In the genomic region with DNA sequence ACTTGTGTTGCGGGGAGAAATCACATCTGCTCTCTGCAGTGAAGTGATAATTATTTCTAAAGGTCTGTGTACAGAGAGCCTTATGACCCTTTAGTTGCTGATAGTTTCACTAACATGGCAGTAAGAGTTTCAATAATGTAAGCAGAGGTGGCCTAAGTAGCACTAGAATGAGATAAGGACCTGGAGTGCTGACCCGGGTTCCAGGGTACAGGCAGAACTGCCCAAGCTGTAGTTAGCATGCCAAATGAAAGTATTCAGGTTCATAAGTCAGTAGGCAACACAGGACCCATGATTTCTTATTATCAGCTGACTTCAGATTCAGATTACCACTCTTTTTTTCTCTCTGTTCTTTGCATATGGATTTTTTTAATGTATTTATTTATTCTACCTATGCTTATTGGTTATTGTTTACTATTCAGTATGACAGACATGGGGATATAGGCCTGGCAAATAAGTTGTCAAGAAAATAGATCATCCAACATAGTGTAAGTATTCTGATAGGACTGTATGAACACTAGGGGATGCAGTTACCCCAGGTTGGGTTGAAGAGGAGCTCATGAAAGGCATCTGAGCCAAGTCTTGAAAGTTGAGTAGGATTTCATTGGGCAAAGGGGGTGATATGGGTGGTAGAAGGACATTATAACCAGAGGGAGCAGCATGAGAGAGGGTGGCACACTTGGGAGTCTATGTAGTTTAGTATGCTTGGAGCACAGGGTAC, we compare ENCODE assay signal across 17 cellular contexts.
DNase-seq lines count a peak whose midpoint lies in the region; ATAC-seq, FAIRE-seq and TF ChIP-seq lines count a peak whose summit lies in the region.
"Had no signal": no experiment of that assay in that cellular context is flagged by ENCODE, and none has a peak within 500 bp of the region (broad histone marks: within the 10 kb centered on the region; RNA-seq: fewer than 3 reads in every experiment).

No MANE protein-coding gene starts in this region.

- peak in 3 of 8 donors; percentile 33 to 54 (median 47) for ATAC-seq in heart right ventricle
- ATAC-seq: stimulated activated naive B cell treated with anti-CD40 and anti-IgM and Interleukin-4, amounts not matched to agents 10 μg/mL and 1 μg/mL and 100 μg/mL, for 72 hours had no signal

- TF ChIP-seq CTCF in heart right ventricle (IDR thresholded peaks at IDR 0.05) = peak in 7 of 9 donors; percentile 20 to 57 (median 34)
- TF ChIP-seq CTCF in epithelial cell of proximal tubule (conservative IDR thresholded peaks at IDR 0.05; ENCODE audit: low read depth, low read length) = peak; percentile 63

- no peaks in the 10 kb centered on the region for H3K36me3 ChIP-seq in heart right ventricle
- H3K36me3 ChIP-seq: esophagus muscularis mucosa, uterus had no signal

- intact Hi-C loops in heart right ventricle (cut with DNase I) (loop anchor here in 1 of 10 donors (5.0 kb wide), 1 partner anchor 463 kb away; no protein-coding TSS in a partner anchor), cardiac septum (cut with DNase I) (no loop called here)
- intact Hi-C loops in activated CD4-positive, alpha-beta memory T cell treated with anti-CD3 and anti-CD28 coated beads for 36 hours (cut with micrococcal nuclease) = no loop called here

- H3K27me3 ChIP-seq in heart right ventricle = no peaks in the 10 kb centered on the region
- H3K27me3 ChIP-seq: esophagus muscularis mucosa, uterus had no signal

- peaks cover 0 to 29% (median 0%) of the 10 kb centered on the region in 9 donors for H3K4me1 ChIP-seq in heart right ventricle
- H3K4me1 ChIP-seq: uterus had no signal

- POLR2A ChIA-PET in activated CD4-positive, alpha-beta memory T cell treated with anti-CD3 and anti-CD28 coated beads for 36 hours (lab: Charles Lee) = no interaction called here

- FAIRE-seq in urothelium cell line (lab: Jason Lieb, UNC) = peak; percentile 76

- H3K27ac ChIP-seq in heart right ventricle = peak overlapping the region in 1 of 10 donors; percentile 3
- H3K27ac ChIP-seq: esophagus muscularis mucosa, uterus had no signal

- peaks cover 0 to 9% (median 0%) of the 10 kb centered on the region in 11 donors for H3K9me3 ChIP-seq in heart right ventricle
- H3K9me3 ChIP-seq: esophagus muscularis mucosa, uterus had no signal

- peaks cover 9% of the 10 kb centered on the region for H3K9me3 Mint-ChIP-seq in activated CD4-positive, alpha-beta memory T cell treated with anti-CD3 and anti-CD28 coated beads for 36 hours

- CTCF ChIA-PET in activated CD4-positive, alpha-beta memory T cell treated with anti-CD3 and anti-CD28 coated beads for 36 hours (lab: Charles Lee) = no interaction called here

- H3K4me1 Mint-ChIP-seq in activated CD4-positive, alpha-beta memory T cell treated with anti-CD3 and anti-CD28 coated beads for 36 hours (ENCODE audit: low read depth) = no peaks in the 10 kb centered on the region
- H3K4me1 Mint-ChIP-seq: activated naive CD8-positive, alpha-beta T cell treated with anti-CD3 and anti-CD28 coated beads, Interleukin-2, amount 10 ng/mL, durations not matched to agents 7 days and 5 days; stimulated activated naive B cell treated with anti-CD40 and anti-IgM and Interleukin-4, amounts not matched to agents 10 μg/mL and 1 μg/mL and 100 μg/mL, for 72 hours had no signal

- WGBS in heart right ventricle, 2 donors = 55 to 63% methylated on average over 2 of the region's 2 CpGs

- H3K36me3 Mint-ChIP-seq in activated CD4-positive, alpha-beta memory T cell treated with anti-CD3 and anti-CD28 coated beads for 36 hours = no peaks in the 10 kb centered on the region
- H3K36me3 Mint-ChIP-seq: activated naive CD8-positive, alpha-beta T cell treated with anti-CD3 and anti-CD28 coated beads, Interleukin-2, amount 10 ng/mL, durations not matched to agents 7 days and 5 days; stimulated activated naive B cell treated with anti-CD40 and anti-IgM and Interleukin-4, amounts not matched to agents 10 μg/mL and 1 μg/mL and 100 μg/mL, for 72 hours had no signal

- no peaks in the 10 kb centered on the region for H3K27me3 Mint-ChIP-seq in activated CD4-positive, alpha-beta memory T cell treated with anti-CD3 and anti-CD28 coated beads for 36 hours
- H3K27me3 Mint-ChIP-seq: activated naive CD8-positive, alpha-beta T cell treated with anti-CD3 and anti-CD28 coated beads, Interleukin-2, amount 10 ng/mL, durations not matched to agents 7 days and 5 days; stimulated activated naive B cell treated with anti-CD40 and anti-IgM and Interleukin-4, amounts not matched to agents 10 μg/mL and 1 μg/mL and 100 μg/mL, for 72 hours had no signal

- H3K4me3 ChIP-seq in heart right ventricle (no peak overlapping the region), epithelial cell of proximal tubule (ENCODE audit: low read depth, low read length) (no peak overlapping the region)
- H3K4me3 ChIP-seq: esophagus muscularis mucosa, uterus had no signal

- no peak for DNase-seq in heart right ventricle
- DNase-seq in cardiac septum (ENCODE audit: low spot score) = no peak
- peak; percentile 52 for DNase-seq in NCI-H1694 treated with DMSO at 0.1 percent for 48 hours (lab: John Stamatoyannopoulos, UW)
- no peak for DNase-seq in epithelial cell of proximal tubule (ENCODE audit: low read depth)
- DNase-seq in urothelium cell line (ENCODE audit: low spot score) = no peak
- no peak for DNase-seq in putamen (ENCODE audit: low spot score)
- DNase-seq in HK-2 (ENCODE audit: unreplicated experiment) = no peak
- DNase-seq in activated CD4-positive, alpha-beta memory T cell treated with anti-CD3 and anti-CD28 coated beads for 36 hours = no peak
- DNase-seq: activated CD4-positive, alpha-beta T cell treated with anti-CD3 and anti-CD28 coated beads for 1 hour; activated naive CD8-positive, alpha-beta T cell treated with anti-CD3 and anti-CD28 coated beads, Interleukin-2, amount 10 ng/mL, durations not matched to agents 7 days and 5 days; activated T-cell treated with anti-CD3 and anti-CD28 coated beads for 4 hours; retina; stimulated activated CD4-positive, alpha-beta T cell treated with anti-CD3 and anti-CD28 coated beads, Interleukin-4, amount 100 ng/mL, for 4 hours; stimulated activated naive B cell treated with anti-CD40 and anti-IgM and Interleukin-4, amounts not matched to agents 10 μg/mL and 1 μg/mL and 100 μg/mL, for 72 hours; SW 1271; uterus had no signal

- no peak overlapping the region for H3K27ac Mint-ChIP-seq in activated CD4-positive, alpha-beta memory T cell treated with anti-CD3 and anti-CD28 coated beads for 36 hours
- H3K27ac Mint-ChIP-seq: activated naive CD8-positive, alpha-beta T cell treated with anti-CD3 and anti-CD28 coated beads, Interleukin-2, amount 10 ng/mL, durations not matched to agents 7 days and 5 days; stimulated activated naive B cell treated with anti-CD40 and anti-IgM and Interleukin-4, amounts not matched to agents 10 μg/mL and 1 μg/mL and 100 μg/mL, for 72 hours had no signal

- H3K4me3 Mint-ChIP-seq in activated CD4-positive, alpha-beta memory T cell treated with anti-CD3 and anti-CD28 coated beads for 36 hours = no peak overlapping the region
- H3K4me3 Mint-ChIP-seq: activated naive CD8-positive, alpha-beta T cell treated with anti-CD3 and anti-CD28 coated beads, Interleukin-2, amount 10 ng/mL, durations not matched to agents 7 days and 5 days; stimulated activated naive B cell treated with anti-CD40 and anti-IgM and Interleukin-4, amounts not matched to agents 10 μg/mL and 1 μg/mL and 100 μg/mL, for 72 hours had no signal
